17 cellular contexts compared by ENCODE assay signal in genomic region chr2:214203199-214203598, GRCh38.
"Had no signal": no experiment of that assay in that cellular context is flagged by ENCODE, and none has a peak within 500 bp of the region (broad histone marks: within the 10 kb centered on the region; RNA-seq: fewer than 3 reads in every experiment).

No MANE protein-coding gene starts in this region.

- H3K36me3 Mint-ChIP-seq: naive thymus-derived CD8-positive, alpha-beta T cell; stimulated activated effector memory CD8-positive, alpha-beta T cell treated with anti-CD3 and anti-CD28 coated beads, Interleukin-12 subunit alpha, Interleukin-12 subunit beta, amount 100 ng/mL, for 72 hours had no signal

- H3K27ac Mint-ChIP-seq: activated CD4-positive, alpha-beta T cell treated with anti-CD3 and anti-CD28 coated beads, Interleukin-2, amount 10 ng/mL, durations not matched to agents 7 days and 5 days; activated naive CD4-positive, alpha-beta T cell treated with anti-CD3 and anti-CD28 coated beads for 36 hours; naive thymus-derived CD8-positive, alpha-beta T cell; stimulated activated effector memory CD8-positive, alpha-beta T cell treated with anti-CD3 and anti-CD28 coated beads, Interleukin-12 subunit alpha, Interleukin-12 subunit beta, amount 100 ng/mL, for 72 hours had no signal

- H3K27me3 Mint-ChIP-seq: activated CD4-positive, alpha-beta T cell treated with anti-CD3 and anti-CD28 coated beads, Interleukin-2, amount 10 ng/mL, durations not matched to agents 7 days and 5 days had no signal

- ATAC-seq: activated CD4-positive, CD25-positive, alpha-beta regulatory T cell treated with anti-CD3 and anti-CD28 coated beads, Interleukin-2, amount 50 U/mL, for 24 hours; activated T-cell treated with anti-CD3 and anti-CD28 coated beads, Interleukin-2, amount 50 U/mL, for 4 hours; naive thymus-derived CD8-positive, alpha-beta T cell; psoas muscle; right cardiac atrium; stimulated activated effector memory CD8-positive, alpha-beta T cell treated with anti-CD3 and anti-CD28 coated beads, Interleukin-12 subunit alpha, Interleukin-12 subunit beta, amount 100 ng/mL, for 72 hours had no signal

- H3K4me1 ChIP-seq: left ventricle myocardium inferior, psoas muscle had no signal

- H3K27ac ChIP-seq: cardiac muscle cell, dorsolateral prefrontal cortex, left ventricle myocardium inferior, ovary, psoas muscle, thoracic aorta had no signal

- H3K4me3 ChIP-seq: cardiac muscle cell, dorsolateral prefrontal cortex, left ventricle myocardium inferior, ovary, psoas muscle, thoracic aorta had no signal

- H3K36me3 ChIP-seq: cardiac muscle cell, left ventricle myocardium inferior, ovary, thoracic aorta had no signal

- H3K9me3 ChIP-seq: ovary, psoas muscle, thoracic aorta had no signal

- DNase-seq: activated CD4-positive, alpha-beta T cell treated with anti-CD3 and anti-CD28 coated beads, Interleukin-2, amount 10 ng/mL, durations not matched to agents 7 days and 5 days; activated CD8-positive, alpha-beta memory T cell treated with anti-CD3 and anti-CD28 coated beads, Interleukin-2, amount 50 U/mL, for 4 hours; activated naive CD4-positive, alpha-beta T cell treated with anti-CD3 and anti-CD28 coated beads for 36 hours; activated T-cell treated with anti-CD3 and anti-CD28 coated beads, Interleukin-2, amount 50 U/mL, for 4 hours; dorsolateral prefrontal cortex; head of caudate nucleus; left ventricle myocardium inferior; naive thymus-derived CD8-positive, alpha-beta T cell; ovary; psoas muscle; right cardiac atrium; small intestine; stimulated activated CD4-positive, alpha-beta T cell treated with anti-CD3 and anti-CD28 coated beads, Interleukin-4, amount 100 ng/mL, for 1 hour had no signal

- H3K4me1 Mint-ChIP-seq: activated CD4-positive, alpha-beta T cell treated with anti-CD3 and anti-CD28 coated beads, Interleukin-2, amount 10 ng/mL, durations not matched to agents 7 days and 5 days; naive thymus-derived CD8-positive, alpha-beta T cell; stimulated activated effector memory CD8-positive, alpha-beta T cell treated with anti-CD3 and anti-CD28 coated beads, Interleukin-12 subunit alpha, Interleukin-12 subunit beta, amount 100 ng/mL, for 72 hours had no signal

- H3K4me3 Mint-ChIP-seq: activated CD4-positive, alpha-beta T cell treated with anti-CD3 and anti-CD28 coated beads, Interleukin-2, amount 10 ng/mL, durations not matched to agents 7 days and 5 days; activated naive CD4-positive, alpha-beta T cell treated with anti-CD3 and anti-CD28 coated beads for 36 hours; activated T-cell treated with anti-CD3 and anti-CD28 coated beads, Interleukin-2, amount 50 U/mL, for 4 hours; naive thymus-derived CD8-positive, alpha-beta T cell; stimulated activated effector memory CD8-positive, alpha-beta T cell treated with anti-CD3 and anti-CD28 coated beads, Interleukin-12 subunit alpha, Interleukin-12 subunit beta, amount 100 ng/mL, for 72 hours had no signal

- H3K27me3 ChIP-seq: cardiac muscle cell, dorsolateral prefrontal cortex, ovary had no signal
